25 cellular contexts compared by ENCODE assay signal in the genomic region with DNA sequence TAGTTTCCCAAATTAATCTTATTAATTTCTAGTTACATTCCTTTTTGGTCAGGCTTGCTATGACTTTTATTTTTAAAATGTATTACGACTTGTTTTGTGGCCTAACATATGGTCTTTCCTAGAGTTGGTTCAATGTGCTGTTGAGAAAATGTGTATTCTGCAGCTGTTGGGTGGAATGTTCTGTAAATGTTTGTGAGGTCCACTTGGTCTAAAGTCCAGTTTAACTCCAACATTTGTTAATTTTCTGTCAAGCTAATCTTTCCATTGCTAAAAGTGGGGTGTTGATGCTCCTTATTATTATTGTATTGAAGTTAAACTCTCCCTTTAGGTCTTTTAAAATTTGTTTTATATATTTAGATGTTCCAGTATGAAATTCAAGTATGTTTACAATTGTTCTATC.
DNase-seq lines count a peak whose midpoint lies in the region; ATAC-seq, FAIRE-seq and TF ChIP-seq lines count a peak whose summit lies in the region.
"Had no signal": no experiment of that assay in that cellular context is flagged by ENCODE, and none has a peak within 500 bp of the region (broad histone marks: within the 10 kb centered on the region; RNA-seq: fewer than 3 reads in every experiment).

No MANE protein-coding gene starts in this region.

- TF ChIP-seq CTCF in HCT116 (IDR thresholded peaks at IDR 0.05 in 2 of 3, conservative IDR thresholded peaks at IDR 0.05 in 1 of 3; ENCODE audit: borderline replicate concordance in 1 of 3, insufficient read depth in 1 of 3, low read depth in 2 of 3, low read length in 2 of 3) (no peak), HepG2 (CRISPR knock-in tag; IDR thresholded peaks at IDR 0.05) (no peak), right lobe of liver (IDR thresholded peaks at IDR 0.05) (no peak)

- H3K27ac Mint-ChIP-seq in immature natural killer cell, result no peak overlapping the region
- H3K27ac Mint-ChIP-seq: B cell; CD14-positive monocyte; CD4-positive, alpha-beta memory T cell; CD4-positive, CD25-positive, alpha-beta regulatory T cell; CD8-positive, alpha-beta memory T cell had no signal

- H2AFZ ChIP-seq in HCT116 (ENCODE audit: low read depth, low read length, poor library complexity, severe bottlenecking) (peak overlapping the region; percentile 1), HepG2 (ENCODE audit: low read length) (no peak overlapping the region)

- H3K27me3 Mint-ChIP-seq in immature natural killer cell (ENCODE audit: low read depth in 3 of 3), result peaks cover 0 to under 1% (median 0%) of the 10 kb centered on the region in 3 donors
- H3K27me3 Mint-ChIP-seq: B cell; CD4-positive, alpha-beta memory T cell; CD4-positive, CD25-positive, alpha-beta regulatory T cell; CD8-positive, alpha-beta memory T cell had no signal

- no peaks in the 10 kb centered on the region for H3K4me1 Mint-ChIP-seq in immature natural killer cell
- H3K4me1 Mint-ChIP-seq: B cell; CD14-positive monocyte; CD4-positive, alpha-beta memory T cell; CD4-positive, CD25-positive, alpha-beta regulatory T cell; CD8-positive, alpha-beta memory T cell had no signal

- H3K9me2 ChIP-seq in HCT116 (ENCODE audit: insufficient read depth), result no peaks in the 10 kb centered on the region

- TF ChIP-seq RAD21 in HCT116 (IDR thresholded peaks at IDR 0.05; ENCODE audit: low read depth) (no peak), HepG2 (CRISPR knock-in tag; IDR thresholded peaks at IDR 0.05) (no peak)

- H4K20me1 ChIP-seq in HCT116 (ENCODE audit: insufficient read depth) (no peaks in the 10 kb centered on the region), HepG2 (ENCODE audit: insufficient read depth, low read length) (no peaks in the 10 kb centered on the region)
- H4K20me1 ChIP-seq: BLaER1 treated with 17β-estradiol and CSF1 and Interleukin-3, amounts not matched to agents 10 nM and 100 nM had no signal

- H3K9ac ChIP-seq in HCT116 (ENCODE audit: low read length) (no peak overlapping the region), HepG2 (ENCODE audit: insufficient read depth, low read depth, low read length) (no peak overlapping the region)
- H3K9ac ChIP-seq: BLaER1 treated with 17β-estradiol and CSF1 and Interleukin-3, amounts not matched to agents 10 nM and 100 nM had no signal

- BruUV-seq in HCT116 (replicated peaks; lab: Mats Ljungman, UMichigan) (no TSS peak), HepG2 (replicated peaks; lab: Mats Ljungman, UMichigan) (no TSS peak)

- peaks cover 0 to 4% (median 0%) of the 10 kb centered on the region in 3 donors for H3K36me3 Mint-ChIP-seq in immature natural killer cell
- H3K36me3 Mint-ChIP-seq: CD14-positive monocyte; CD4-positive, alpha-beta memory T cell; CD4-positive, CD25-positive, alpha-beta regulatory T cell; CD8-positive, alpha-beta memory T cell had no signal

- no peaks in the 10 kb centered on the region for H3K36me3 ChIP-seq in HCT116 (ENCODE audit: control insufficient read depth in 1 of 2, insufficient read depth in 2 of 2, low read length in 2 of 2)
- H3K36me3 ChIP-seq in HepG2 (replicated peaks in 1 of 2; ENCODE audit: control insufficient read depth in 1 of 2, insufficient read depth in 2 of 2, low read length in 2 of 2), result no peaks in the 10 kb centered on the region
- no peaks in the 10 kb centered on the region for H3K36me3 ChIP-seq in right lobe of liver
- H3K36me3 ChIP-seq: BLaER1 treated with 17β-estradiol and CSF1 and Interleukin-3, amounts not matched to agents 10 nM and 100 nM had no signal

- no peak for TF ChIP-seq POLR2A in HCT116 (IDR thresholded peaks at IDR 0.05; ENCODE audit: borderline replicate concordance, extremely low read depth, insufficient read depth, insufficient read length)
- TF ChIP-seq POLR2A in HepG2 (IDR thresholded peaks at IDR 0.05; ENCODE audit: insufficient read depth in 1 of 2, low read depth in 2 of 2, low read length in 2 of 2), result no peak
- no peak for TF ChIP-seq POLR2A in right lobe of liver (IDR thresholded peaks at IDR 0.05)

- intact Hi-C loops in HCT116 (cut with micrococcal nuclease), result no loop called here
- intact Hi-C loops in HepG2 (cut with micrococcal nuclease; ENCODE audit: unreplicated experiment), result no loop called here
- intact Hi-C loops in right lobe of liver (cut with DNase I), result no loop called here
- intact Hi-C loops in posterior cingulate gyrus (cut with DNase I), result no loop called here

- RAD21 ChIA-PET in HCT116 (lab: Charles Lee; ENCODE audit: low non-redundant PET in 1 of 2, low total read pairs in 2 of 2, uncharacterized antibody in 2 of 2, unreplicated experiment in 2 of 2), result no interaction called here

- no peak overlapping the region for H3K4me3 Mint-ChIP-seq in immature natural killer cell
- H3K4me3 Mint-ChIP-seq: B cell; CD14-positive monocyte; CD4-positive, alpha-beta memory T cell; CD4-positive, CD25-positive, alpha-beta regulatory T cell; CD8-positive, alpha-beta memory T cell had no signal

- H3K27ac ChIP-seq in HCT116 (ENCODE audit: low read depth, low read length) (no peak overlapping the region), HepG2 (ENCODE audit: extremely low read length, insufficient read depth, low read length) (no peak overlapping the region), right lobe of liver (peak overlapping the region in 2 of 3 donors; percentile 41 to 60)
- H3K27ac ChIP-seq: 22Rv1; A549; BLaER1 treated with 17β-estradiol and CSF1 and Interleukin-3, amounts not matched to agents 10 nM and 100 nM had no signal

- no peak for TF ChIP-seq EP300 in HepG2 (IDR thresholded peaks at IDR 0.05; ENCODE audit: low read depth in 2 of 2, low read length in 2 of 2)
- no peak for TF ChIP-seq EP300 in HepG2 (CRISPR knock-in tag; IDR thresholded peaks at IDR 0.05; ENCODE audit: borderline replicate concordance)

- H3K9me3 Mint-ChIP-seq in immature natural killer cell, result peaks cover 9 to 32% (median 17%) of the 10 kb centered on the region in 6 donors

- no peaks in the 10 kb centered on the region for H3K27me3 ChIP-seq in HCT116 (ENCODE audit: insufficient read depth, low read length)
- H3K27me3 ChIP-seq in HepG2 (ENCODE audit: control insufficient read depth in 1 of 2, insufficient read depth in 2 of 2, low read length in 2 of 2), result no peaks in the 10 kb centered on the region
- no peaks in the 10 kb centered on the region for H3K27me3 ChIP-seq in right lobe of liver
- H3K27me3 ChIP-seq: BLaER1 treated with 17β-estradiol and CSF1 and Interleukin-3, amounts not matched to agents 10 nM and 100 nM had no signal

- DNase-seq in HCT116 (ENCODE audit: low read depth, low spot score), result no peak
- peak; percentile 4 for DNase-seq in HepG2 (ENCODE audit: low spot score)
- no peak for DNase-seq in right lobe of liver
- no peak for DNase-seq in NCI-H187 treated with DMSO at 0.1 percent for 48 hours (lab: John Stamatoyannopoulos, UW)
- DNase-seq in posterior cingulate gyrus, result no peak
- DNase-seq in immature natural killer cell, result no peak
- DNase-seq: AML-193; CD4-positive, alpha-beta memory T cell; CD4-positive, CD25-positive, alpha-beta regulatory T cell; CD8-positive, alpha-beta memory T cell; COR-L47; DMS 273 treated with DMSO at 0.1 percent for 48 hours; DMS153; DMS53; DMS79; DND-41; EL; GDM1 had no signal

- no peak for FAIRE-seq in HepG2 (lab: Jason Lieb, UNC)
- FAIRE-seq: A549, GM12891, GM19239 had no signal

- H3K9me3 ChIP-seq in HCT116 (ENCODE audit: control insufficient read depth in 1 of 2, insufficient read depth in 1 of 2, low read depth in 1 of 2, low read length in 2 of 2) (no peaks in the 10 kb centered on the region), HepG2 (ENCODE audit: low read length) (no peaks in the 10 kb centered on the region), right lobe of liver (no peaks in the 10 kb centered on the region)
- H3K9me3 ChIP-seq: A549; BLaER1 treated with 17β-estradiol and CSF1 and Interleukin-3, amounts not matched to agents 10 nM and 100 nM had no signal

- H3K4me3 ChIP-seq in HCT116 (replicated peaks in 1 of 2; ENCODE audit: low read depth in 1 of 2, low read length in 2 of 2) (no peak overlapping the region), HepG2 (replicated peaks in 1 of 3; ENCODE audit: insufficient read depth in 1 of 3, low read depth in 2 of 3, low read length in 3 of 3) (no peak overlapping the region), right lobe of liver (no peak overlapping the region)
- H3K4me3 ChIP-seq: A549; BLaER1 treated with 17β-estradiol and CSF1 and Interleukin-3, amounts not matched to agents 10 nM and 100 nM had no signal

- H3K79me2 ChIP-seq in HCT116 (ENCODE audit: insufficient read depth, low read length) (no peaks in the 10 kb centered on the region), HepG2 (ENCODE audit: insufficient read depth, low read length) (no peaks in the 10 kb centered on the region)

- no peaks in the 10 kb centered on the region for H3K4me1 ChIP-seq in HCT116 (ENCODE audit: control insufficient read depth in 1 of 2, insufficient read depth in 2 of 2, low read length in 2 of 2)
- H3K4me1 ChIP-seq in HepG2 (ENCODE audit: insufficient read depth, low read length), result peaks cover 4% of the 10 kb centered on the region; the same call in 1 of the 2 replicates
- peaks cover 0 to 22% (median 5%) of the 10 kb centered on the region in 4 donors for H3K4me1 ChIP-seq in right lobe of liver
- H3K4me1 ChIP-seq: A549; BLaER1 treated with 17β-estradiol and CSF1 and Interleukin-3, amounts not matched to agents 10 nM and 100 nM had no signal

- in situ Hi-C loops in HepG2 (cut with HindIII; ENCODE audit: extremely low pct_ligation_motif_present, low pct_unique_long_range_greater_than_20kb), result no loop called here

- CTCF ChIA-PET in HCT116 (lab: Charles Lee), result no interaction called here
- CTCF ChIA-PET in HepG2 (lab: Yijun Ruan, JAX; ENCODE audit: low intra/inter-chr PET ratio, low total read pairs), result no interaction called here

- 0% methylated on average over 1 of the region's 1 CpG for WGBS in HepG2 (ENCODE audit: low lambda C conversion rate)
- whole genome bisulfite sequencing in right lobe of liver (ENCODE audit: insufficient coverage, low coverage, low lambda C conversion rate, missing lambda C conversion rate), result 4% methylated on average over 1 of the region's 1 CpG

- POLR2A ChIA-PET in HCT116 (lab: Charles Lee), result no interaction called here
- POLR2A ChIA-PET in HepG2 (lab: Yijun Ruan, JAX), result no interaction called here

- H3K4me2 ChIP-seq in HCT116 (ENCODE audit: low read length), result no peak overlapping the region
- H3K4me2 ChIP-seq in HepG2 (ENCODE audit: low read depth, low read length), result no peak overlapping the region
- H3K4me2 ChIP-seq: A549; BLaER1 treated with 17β-estradiol and CSF1 and Interleukin-3, amounts not matched to agents 10 nM and 100 nM had no signal

- ATAC-seq in HCT116, result no peak
- ATAC-seq in HepG2, result peak; percentile 39; the same call in 1 of the 3 replicates
- peak; percentile 85 to 92 (median 88) for ATAC-seq in right lobe of liver
- ATAC-seq: A549 had no signal

TF ChIP-seq in HCT116, 20 proteins besides CTCF, POLR2A, EP300 and RAD21 (continues in another document):
- TF ChIP-seq JUND (IDR thresholded peaks at IDR 0.05) (no peak), POLR2AphosphoS5 (IDR thresholded peaks at IDR 0.05; ENCODE audit: low read depth, low read length) (no peak), SRF (IDR thresholded peaks at IDR 0.05; ENCODE audit: low read depth) (no peak)

TF ChIP-seq in HepG2, 621 proteins besides CTCF, POLR2A, EP300 and RAD21 (continues in another document):
- TF ChIP-seq ZNF724P (CRISPR knock-in tag; IDR thresholded peaks at IDR 0.05; ENCODE audit: borderline replicate concordance) (no peak), ZC3H13 (CRISPR knock-in tag; IDR thresholded peaks at IDR 0.05) (no peak), ZNF34 (CRISPR knock-in tag; IDR thresholded peaks at IDR 0.05; ENCODE audit: borderline replicate concordance) (no peak), ZIK1 (CRISPR knock-in tag; IDR thresholded peaks at IDR 0.05; ENCODE audit: borderline replicate concordance, low read depth) (no peak)

Comparison
In these comparisons a context has a peak if more than half of its experiments do, and no peak if none do; other contexts are left out.
1. H3K27ac ChIP-seq: peak in right lobe of liver (2 of 3); none in HCT116 (single experiment) and HepG2 (single experiment).